Comparison of ENCODE assay signal across 21 cellular contexts in genomic region chr14:91358654-91359210, GRCh38. TPM values are rescaled to one million over a fixed set of nuclear protein-coding genes. Genes with fewer than 3 reads are reported as not detected.
DNase-seq lines count a peak whose midpoint lies in the region; ATAC-seq, FAIRE-seq and TF ChIP-seq lines count a peak whose summit lies in the region.
"Had no signal": no experiment of that assay in that cellular context is flagged by ENCODE, and none has a peak within 500 bp of the region (broad histone marks: within the 10 kb centered on the region; RNA-seq: fewer than 3 reads in every experiment).

No MANE protein-coding gene starts in this region.

- H3K9ac ChIP-seq in PC-3 (ENCODE audit: low read length): no peak overlapping the region

- no TSS peak for BruUV-seq in PC-3 (replicated peaks; lab: Mats Ljungman, UMichigan)

- H3K27ac Mint-ChIP-seq in activated naive CD4-positive, alpha-beta T cell treated with anti-CD3 and anti-CD28 coated beads, Interleukin-2, amount 50 U/mL, for 24 hours: peak overlapping the region; percentile 35
- no peak overlapping the region for H3K27ac Mint-ChIP-seq in activated naive CD4-positive, alpha-beta T cell treated with anti-CD3 and anti-CD28 coated beads, Interleukin-2, amount 10 ng/mL, durations not matched to agents 7 days and 5 days
- H3K27ac Mint-ChIP-seq in stimulated activated naive B cell treated with anti-CD40 and anti-IgM and Interleukin-4, amounts not matched to agents 10 μg/mL and 1 μg/mL and 100 μg/mL, for 72 hours: peak overlapping the region; percentile 31
- H3K27ac Mint-ChIP-seq in nephron progenitor cell: no peak overlapping the region
- H3K27ac Mint-ChIP-seq: activated B cell treated with CpG ODN at 0.5 μM for 24 hours; T-helper 1 cell treated with Interleukin-12 subunit alpha and Interleukin-12 subunit beta and Interleukin-4 antibody, amounts not matched to agents 30 μg/mL and 1 μg/mL, for 36 hours had no signal

- no peaks in the 10 kb centered on the region for H3K9me2 ChIP-seq in PC-3 (replicated peaks; ENCODE audit: low read length)

- H3K36me3 ChIP-seq in PC-3 (ENCODE audit: low read depth, low read length) (no peaks in the 10 kb centered on the region), bronchial epithelial cell (ENCODE audit: control insufficient read depth, insufficient read depth, low read length) (peaks cover 3% of the 10 kb centered on the region)
- H3K36me3 ChIP-seq: tibial nerve had no signal

- FAIRE-seq in bronchial epithelial cell (lab: Jason Lieb, UNC): no peak
- FAIRE-seq: H54 had no signal

- no peaks in the 10 kb centered on the region for H3F3A ChIP-seq in PC-3 (ENCODE audit: low read length, unreplicated experiment)

- intact Hi-C loops in PC-3 (cut with micrococcal nuclease): no loop called here

- no peaks in the 10 kb centered on the region for H3K4me1 ChIP-seq in PC-3 (ENCODE audit: insufficient read depth, low read length)

- no peak overlapping the region for H3K27ac ChIP-seq in PC-3 (ENCODE audit: low read length)
- H3K27ac ChIP-seq: tibial nerve had no signal

- TF ChIP-seq CTCF in PC-3 (conservative IDR thresholded peaks at IDR 0.05; ENCODE audit: low read depth, low read length): no peak
- TF ChIP-seq CTCF in bronchial epithelial cell (IDR thresholded peaks at IDR 0.05; ENCODE audit: insufficient read depth, low read length, severe bottlenecking): no peak
- TF ChIP-seq CTCF in nephron progenitor cell (IDR thresholded peaks at IDR 0.05): no peak

- H3K9me3 ChIP-seq in PC-3 (ENCODE audit: low read length): no peaks in the 10 kb centered on the region
- H3K9me3 ChIP-seq: tibial nerve had no signal

- peaks cover 88% of the 10 kb centered on the region for H3K4me1 Mint-ChIP-seq in activated naive CD4-positive, alpha-beta T cell treated with anti-CD3 and anti-CD28 coated beads, Interleukin-2, amount 50 U/mL, for 24 hours
- H3K4me1 Mint-ChIP-seq in activated naive CD4-positive, alpha-beta T cell treated with anti-CD3 and anti-CD28 coated beads, Interleukin-2, amount 10 ng/mL, durations not matched to agents 7 days and 5 days: peaks cover 58% of the 10 kb centered on the region
- H3K4me1 Mint-ChIP-seq in stimulated activated naive B cell treated with anti-CD40 and anti-IgM and Interleukin-4, amounts not matched to agents 10 μg/mL and 1 μg/mL and 100 μg/mL, for 72 hours: peaks cover 38 to 72% of the 10 kb centered on the region in 2 donors
- peaks cover 76% of the 10 kb centered on the region for H3K4me1 Mint-ChIP-seq in nephron progenitor cell

- CTCF ChIA-PET in activated naive CD4-positive, alpha-beta T cell treated with anti-CD3 and anti-CD28 coated beads, Interleukin-2, amount 10 ng/mL, durations not matched to agents 7 days and 5 days (lab: Charles Lee): interaction anchor here (1.0 kb wide), 1 partner anchor 62 kb away, joined by 5 read pairs; no protein-coding TSS in a partner anchor
- CTCF ChIA-PET in PC-3 (lab: Charles Lee): no interaction called here

- no peaks in the 10 kb centered on the region for H4K20me1 ChIP-seq in PC-3 (ENCODE audit: low read length)

- no peaks in the 10 kb centered on the region for H3K27me3 ChIP-seq in PC-3 (ENCODE audit: low read length)
- H3K27me3 ChIP-seq in bronchial epithelial cell (ENCODE audit: control insufficient read depth, insufficient read depth, low read length): no peaks in the 10 kb centered on the region

- no peak overlapping the region for H3K4me3 Mint-ChIP-seq in activated naive CD4-positive, alpha-beta T cell treated with anti-CD3 and anti-CD28 coated beads, Interleukin-2, amount 50 U/mL, for 24 hours
- H3K4me3 Mint-ChIP-seq in activated naive CD4-positive, alpha-beta T cell treated with anti-CD3 and anti-CD28 coated beads, Interleukin-2, amount 10 ng/mL, durations not matched to agents 7 days and 5 days: no peak overlapping the region
- H3K4me3 Mint-ChIP-seq in stimulated activated naive B cell treated with anti-CD40 and anti-IgM and Interleukin-4, amounts not matched to agents 10 μg/mL and 1 μg/mL and 100 μg/mL, for 72 hours: no peak overlapping the region
- no peak overlapping the region for H3K4me3 Mint-ChIP-seq in nephron progenitor cell
- H3K4me3 Mint-ChIP-seq: activated B cell treated with CpG ODN at 0.5 μM for 24 hours; neural crest cell; T-helper 1 cell treated with Interleukin-12 subunit alpha and Interleukin-12 subunit beta and Interleukin-4 antibody, amounts not matched to agents 30 μg/mL and 1 μg/mL, for 36 hours had no signal

- no peak overlapping the region for H3K4me2 ChIP-seq in PC-3 (ENCODE audit: low read length)

- H3K79me2 ChIP-seq in PC-3 (ENCODE audit: low read length): 0 out of 2 replicates have a peak, but pooled peaks cover 6% of the 10 kb centered on the region

- peaks cover 4% of the 10 kb centered on the region for H3K36me3 Mint-ChIP-seq in activated naive CD4-positive, alpha-beta T cell treated with anti-CD3 and anti-CD28 coated beads, Interleukin-2, amount 50 U/mL, for 24 hours
- peaks cover 51% of the 10 kb centered on the region for H3K36me3 Mint-ChIP-seq in activated naive CD4-positive, alpha-beta T cell treated with anti-CD3 and anti-CD28 coated beads, Interleukin-2, amount 10 ng/mL, durations not matched to agents 7 days and 5 days
- peaks cover 35 to 56% of the 10 kb centered on the region in 2 donors for H3K36me3 Mint-ChIP-seq in stimulated activated naive B cell treated with anti-CD40 and anti-IgM and Interleukin-4, amounts not matched to agents 10 μg/mL and 1 μg/mL and 100 μg/mL, for 72 hours
- peaks cover 18% of the 10 kb centered on the region for H3K36me3 Mint-ChIP-seq in nephron progenitor cell (ENCODE audit: low read depth)

- ATAC-seq in PC-3: peak; percentile 31; the same call in 1 of the 2 replicates
- no peak for ATAC-seq in stimulated activated naive B cell treated with anti-CD40 and anti-IgM and Interleukin-4, amounts not matched to agents 10 μg/mL and 1 μg/mL and 100 μg/mL, for 72 hours (replicated peaks)
- ATAC-seq in HG02678 (IDR thresholded peaks at IDR 0.05; ENCODE audit: unreplicated experiment): no peak

- POLR2A ChIA-PET in PC-3 (lab: Charles Lee; ENCODE audit: unreplicated experiment): interaction anchor here (0.6 kb wide), 1 partner anchor 19 kb away, joined by 3 read pairs; no protein-coding TSS in a partner anchor

- H3K9me3 Mint-ChIP-seq in activated naive CD4-positive, alpha-beta T cell treated with anti-CD3 and anti-CD28 coated beads, Interleukin-2, amount 50 U/mL, for 24 hours: no peaks in the 10 kb centered on the region
- H3K9me3 Mint-ChIP-seq in activated naive CD4-positive, alpha-beta T cell treated with anti-CD3 and anti-CD28 coated beads, Interleukin-2, amount 10 ng/mL, durations not matched to agents 7 days and 5 days: no peaks in the 10 kb centered on the region
- H3K9me3 Mint-ChIP-seq in stimulated activated naive B cell treated with anti-CD40 and anti-IgM and Interleukin-4, amounts not matched to agents 10 μg/mL and 1 μg/mL and 100 μg/mL, for 72 hours: no peaks in the 10 kb centered on the region
- H3K9me3 Mint-ChIP-seq in nephron progenitor cell: no peaks in the 10 kb centered on the region
- H3K9me3 Mint-ChIP-seq: activated B cell treated with CpG ODN at 0.5 μM for 24 hours; neural crest cell; T-helper 1 cell treated with Interleukin-12 subunit alpha and Interleukin-12 subunit beta and Interleukin-4 antibody, amounts not matched to agents 30 μg/mL and 1 μg/mL, for 36 hours had no signal

- no peaks in the 10 kb centered on the region for H3K27me3 Mint-ChIP-seq in activated naive CD4-positive, alpha-beta T cell treated with anti-CD3 and anti-CD28 coated beads, Interleukin-2, amount 50 U/mL, for 24 hours
- H3K27me3 Mint-ChIP-seq in activated naive CD4-positive, alpha-beta T cell treated with anti-CD3 and anti-CD28 coated beads, Interleukin-2, amount 10 ng/mL, durations not matched to agents 7 days and 5 days: no peaks in the 10 kb centered on the region
- no peaks in the 10 kb centered on the region for H3K27me3 Mint-ChIP-seq in stimulated activated naive B cell treated with anti-CD40 and anti-IgM and Interleukin-4, amounts not matched to agents 10 μg/mL and 1 μg/mL and 100 μg/mL, for 72 hours
- H3K27me3 Mint-ChIP-seq in nephron progenitor cell (ENCODE audit: low read depth, poor library complexity): no peaks in the 10 kb centered on the region
- H3K27me3 Mint-ChIP-seq: activated B cell treated with CpG ODN at 0.5 μM for 24 hours had no signal

- H3K4me3 ChIP-seq in PC-3 (ENCODE audit: low read length): no peak overlapping the region
- H3K4me3 ChIP-seq in bronchial epithelial cell (ENCODE audit: low read depth, low read length): no peak overlapping the region
- H3K4me3 ChIP-seq: tibial nerve had no signal

- DNase-seq in activated naive CD4-positive, alpha-beta T cell treated with anti-CD3 and anti-CD28 coated beads, Interleukin-2, amount 10 ng/mL, durations not matched to agents 7 days and 5 days: no peak
- no peak for DNase-seq in PC-3
- peak; percentile 28 for DNase-seq in bronchial epithelial cell (ENCODE audit: low read depth)
- DNase-seq in stimulated activated naive B cell treated with anti-CD40 and anti-IgM and Interleukin-4, amounts not matched to agents 10 μg/mL and 1 μg/mL and 100 μg/mL, for 72 hours: no peak
- no peak for DNase-seq in CD1c-positive myeloid dendritic cell (ENCODE audit: extremely low spot score)
- no peak for DNase-seq in nephron progenitor cell
- DNase-seq: ACHN; activated B cell treated with CpG ODN at 0.5 μM for 24 hours; activated gamma-delta T cell; EL; kidney glomerular epithelial cell; mesenchymal stem cell; NCI-H187 treated with DMSO at 0.1 percent for 48 hours; SIG-M5; stimulated activated naive CD4-positive, alpha-beta T cell had no signal

- no peak overlapping the region for H2AFZ ChIP-seq in PC-3 (ENCODE audit: low read length)

RNA-seq across cellular contexts. Expression of gene CCDC88C, which starts 58.9 kb away (rescaled TPM):
- 19.7 and 27.4 TPM in 2 replicates for total RNA-seq in PC-3 (2014; rRNA removed)
- total RNA-seq in bronchial epithelial cell: 20.4 and 21.3 TPM in 2 replicates

Comparison
In these comparisons a context has a peak if more than half of its experiments do, and no peak if none do; other contexts are left out.
1. H3K27ac Mint-ChIP-seq: peak in activated naive CD4-positive, alpha-beta T cell treated with anti-CD3 and anti-CD28 coated beads, Interleukin-2, amount 50 U/mL, for 24 hours (single experiment) and stimulated activated naive B cell treated with anti-CD40 and anti-IgM and Interleukin-4, amounts not matched to agents 10 μg/mL and 1 μg/mL and 100 μg/mL, for 72 hours (single experiment); none in activated naive CD4-positive, alpha-beta T cell treated with anti-CD3 and anti-CD28 coated beads, Interleukin-2, amount 10 ng/mL, durations not matched to agents 7 days and 5 days (single experiment) and nephron progenitor cell (single experiment).